Comparison of ENCODE assay signal across 8 cellular contexts in genomic region chr19:45766919-45767346, GRCh38. TPM values are rescaled to one million over a fixed set of nuclear protein-coding genes. Genes with fewer than 3 reads are reported as not detected.
DNase-seq lines count a peak whose midpoint lies in the region; ATAC-seq and TF ChIP-seq lines count a peak whose summit lies in the region.
"Had no signal": no experiment of that assay in that cellular context is flagged by ENCODE, and none has a peak within 500 bp of the region (broad histone marks: within the 10 kb centered on the region; RNA-seq: fewer than 3 reads in every experiment).

No MANE protein-coding gene starts in this region.

- H2AFZ ChIP-seq in Loucy (ENCODE audit: low read length), result no peak overlapping the region

- H3K9me2 ChIP-seq in Loucy (replicated peaks; ENCODE audit: low read depth, low read length), result no peaks in the 10 kb centered on the region

- H3K27me3 ChIP-seq in Loucy (ENCODE audit: insufficient read depth, low read length, poor library complexity, severe bottlenecking), result no peaks in the 10 kb centered on the region
- H3K27me3 ChIP-seq in tibial artery, result no peaks in the 10 kb centered on the region

- no peak overlapping the region for H3K9ac ChIP-seq in Loucy (ENCODE audit: low read depth, low read length, poor library complexity, severe bottlenecking)

- TF ChIP-seq CTCF in Loucy (conservative IDR thresholded peaks at IDR 0.05; ENCODE audit: low read length) (no peak), coronary artery (IDR thresholded peaks at IDR 0.05) (no peak), lower leg skin (IDR thresholded peaks at IDR 0.05) (no peak), tibial artery (IDR thresholded peaks at IDR 0.05) (no peak)

- H3K79me2 ChIP-seq in Loucy (ENCODE audit: insufficient read depth, low read length), result peaks cover 9% of the 10 kb centered on the region

- ATAC-seq in HG03039 (IDR thresholded peaks at IDR 0.05; ENCODE audit: unreplicated experiment), result no peak

- WGBS in lower leg skin, 2 donors, result 32 to 36% methylated on average over 9 to 17 of the region's 22 CpGs

- peak overlapping the region; percentile 75 for H3K4me2 ChIP-seq in Loucy (ENCODE audit: low read depth, low read length, poor library complexity, severe bottlenecking)

- H3K4me3 ChIP-seq in Loucy (ENCODE audit: low read length, poor library complexity, severe bottlenecking) (peak overlapping the region; percentile 85), coronary artery (peak overlapping the region; percentile 87), lower leg skin (ENCODE audit: low read depth, poor library complexity, severe bottlenecking) (peak overlapping the region; percentile 17), tibial artery (peak overlapping the region; percentile 88 to 93)

- H3K9me3 ChIP-seq in Loucy (ENCODE audit: insufficient read depth, low read depth, low read length), result no peaks in the 10 kb centered on the region
- H3K9me3 ChIP-seq in tibial artery, result no peaks in the 10 kb centered on the region

- no peaks in the 10 kb centered on the region for H3K36me3 ChIP-seq in Loucy (ENCODE audit: insufficient read depth, low read length)
- peaks cover 0 to 22% (median 7%) of the 10 kb centered on the region in 3 donors for H3K36me3 ChIP-seq in tibial artery

- peaks cover 8% of the 10 kb centered on the region for H3K4me1 ChIP-seq in Loucy (ENCODE audit: insufficient read depth, low read length, poor library complexity, severe bottlenecking)
- peaks cover 0 to 53% (median 45%) of the 10 kb centered on the region in 4 donors for H3K4me1 ChIP-seq in tibial artery

- DNase-seq in coronary artery (ENCODE audit: low spot score) (no peak), lower leg skin (ENCODE audit: low spot score in 2 of 2) (peak in 1 of 2 donors; percentile 25), tibial artery (no peak), UCSD-AML1 (lab: John Stamatoyannopoulos, UW; ENCODE audit: unreplicated experiment) (no peak), H4 (ENCODE audit: low spot score) (no peak)

- intact Hi-C loops in lower leg skin (cut with DNase I; ENCODE audit: low total_unique reads) (no loop called here), tibial artery (cut with DNase I; ENCODE audit: low total_unique reads) (loop anchor here (10.0 kb wide), 1 partner anchor 52 kb away; no protein-coding TSS in a partner anchor)

- no peak for TF ChIP-seq POLR2A in lower leg skin (IDR thresholded peaks at IDR 0.05)

- H3K27ac ChIP-seq in coronary artery (peak overlapping the region; percentile 93 to 98), tibial artery (peak overlapping the region; percentile 98 to 99)

- H4K20me1 ChIP-seq in Loucy (ENCODE audit: insufficient read depth, low read length, poor library complexity, severe bottlenecking), result no peaks in the 10 kb centered on the region

- no peaks in the 10 kb centered on the region for H3F3A ChIP-seq in Loucy (ENCODE audit: low read depth)

RNA-seq across cellular contexts. Expression of gene SIX5, which starts 2.1 kb away (rescaled TPM):
- total RNA-seq in lower leg skin, result 10 to 100 TPM; 12.6 to 17.3 (median 13.8) TPM
- total RNA-seq in H4 (2014; rRNA removed; shearing (Covaris generic)), result 2.9 and 3.2 TPM in 2 replicates

RNA-seq across cellular contexts. Expression of gene DMPK, which starts 15.4 kb away (rescaled TPM):
- total RNA-seq in lower leg skin, result 10 to 100 TPM in 3 of 4 donors, 1 to 10 TPM in 1; 8.8 to 20.2 (median 13.8) TPM
- 1.6 and 2.2 TPM in 2 replicates for total RNA-seq in H4 (2014; rRNA removed; shearing (Covaris generic))

RNA-seq across cellular contexts. Expression of gene DMWD, which starts 25.7 kb away (rescaled TPM):
- 10 to 100 TPM; 20.0 to 31.0 (median 28.0) TPM for total RNA-seq in lower leg skin
- total RNA-seq in H4 (2014; rRNA removed; shearing (Covaris generic)), result 5.9 and 7.8 TPM in 2 replicates

RNA-seq across cellular contexts. Expression of gene MEIOSIN, which starts 33.7 kb away (rescaled TPM):
- total RNA-seq in lower leg skin, result not detected
- total RNA-seq in H4 (2014; rRNA removed; shearing (Covaris generic)), result not detected in 2 replicates
- total RNA-seq: RPMI7951 had no signal

RNA-seq across cellular contexts. Expression of gene FBXO46, which starts 36.2 kb away (rescaled TPM):
- total RNA-seq in lower leg skin, result 10 to 100 TPM; 22.0 to 26.7 (median 25.4) TPM
- total RNA-seq in H4 (2014; rRNA removed; shearing (Covaris generic)), result 2.3 and 2.8 TPM in 2 replicates

Comparison
In these comparisons a context has a peak if more than half of its experiments do, and no peak if none do; other contexts are left out.
1. H3K4me3 ChIP-seq: peak in every context shown above with its lines; median percentile 90 in tibial artery; 87 in coronary artery; 85 in Loucy; 17 in lower leg skin.